Comparison of ENCODE assay signal across 30 cellular contexts in genomic region chr22:48649466-48649865, GRCh38.
"Had no signal": no experiment of that assay in that cellular context is flagged by ENCODE, and none has a peak within 500 bp of the region (broad histone marks: within the 10 kb centered on the region; RNA-seq: fewer than 3 reads in every experiment).

No MANE protein-coding gene starts in this region.

- H3K27ac Mint-ChIP-seq: activated CD4-positive, alpha-beta memory T cell treated with anti-CD3 and anti-CD28 coated beads for 36 hours; activated CD4-positive, alpha-beta T cell treated with anti-CD3 and anti-CD28 coated beads for 36 hours; activated CD4-positive, alpha-beta T cell treated with anti-CD3 and anti-CD28 coated beads, Interleukin-2, amount 10 ng/mL, durations not matched to agents 24 days and 14 days; activated CD8-positive, alpha-beta memory T cell treated with anti-CD3 and anti-CD28 coated beads, Interleukin-2, amount 10 ng/mL, durations not matched to agents 7 days and 5 days; activated CD8-positive, alpha-beta T cell treated with anti-CD3 and anti-CD28 coated beads, Interleukin-2, amount 10 ng/mL, durations not matched to agents 7 days and 5 days; activated naive CD8-positive, alpha-beta T cell treated with anti-CD3 and anti-CD28 coated beads for 36 hours; activated naive CD8-positive, alpha-beta T cell treated with anti-CD3 and anti-CD28 coated beads, Interleukin-2, amount 50 U/mL, for 24 hours; activated T-helper 1 cell treated with anti-CD3 and anti-CD28 coated beads, Interleukin-12 subunit alpha, Interleukin-12 subunit beta, Interleukin-2, Interleukin-4 antibody, amounts not matched to agents 30 ng/mL and 10 ng/mL and 1 ng/mL, durations not matched to agents 14 hours and 24 hours and 36 hours; activated T-helper 2 cell treated with anti-CD3 and anti-CD28 coated beads, Interferon-gamma antibody, Interleukin-2, Interleukin-4, amounts not matched to agents 10 μg/mL and 5 μg/mL and 100 μg/mL, durations not matched to agents 14 hours and 24 hours and 36 hours had no signal

- H3K27ac ChIP-seq: adrenal gland, body of pancreas, breast epithelium, cardiac muscle cell, colonic mucosa, epithelial cell of prostate had no signal

- H3K36me3 ChIP-seq: adrenal gland, breast epithelium, cardiac muscle cell, colonic mucosa had no signal

- H3K4me1 Mint-ChIP-seq: activated CD4-positive, alpha-beta T cell treated with anti-CD3 and anti-CD28 coated beads for 36 hours; activated CD4-positive, alpha-beta T cell treated with anti-CD3 and anti-CD28 coated beads, Interleukin-2, amount 10 ng/mL, durations not matched to agents 24 days and 14 days; activated CD8-positive, alpha-beta memory T cell treated with anti-CD3 and anti-CD28 coated beads, Interleukin-2, amount 10 ng/mL, durations not matched to agents 7 days and 5 days; activated naive CD4-positive, alpha-beta T cell treated with anti-CD3 and anti-CD28 coated beads, Interleukin-2, amount 50 U/mL, for 24 hours; activated naive CD8-positive, alpha-beta T cell treated with anti-CD3 and anti-CD28 coated beads for 36 hours; activated naive CD8-positive, alpha-beta T cell treated with anti-CD3 and anti-CD28 coated beads, Interleukin-2, amount 50 U/mL, for 24 hours had no signal

- ATAC-seq: activated CD4-positive, alpha-beta T cell treated with anti-CD3 and anti-CD28 coated beads for 36 hours; activated CD8-positive, alpha-beta memory T cell treated with anti-CD3 and anti-CD28 coated beads, Interleukin-2, amount 10 ng/mL, durations not matched to agents 7 days and 5 days; activated CD8-positive, alpha-beta T cell treated with anti-CD3 and anti-CD28 coated beads, Interleukin-2, amount 10 ng/mL, durations not matched to agents 7 days and 5 days; activated naive CD8-positive, alpha-beta T cell treated with anti-CD3 and anti-CD28 coated beads, Interleukin-2, amount 50 U/mL, for 24 hours; body of pancreas had no signal

- H3K27me3 Mint-ChIP-seq: activated CD4-positive, alpha-beta memory T cell treated with anti-CD3 and anti-CD28 coated beads for 36 hours; activated CD4-positive, alpha-beta T cell treated with anti-CD3 and anti-CD28 coated beads for 36 hours; activated CD4-positive, alpha-beta T cell treated with anti-CD3 and anti-CD28 coated beads, Interleukin-2, amount 10 ng/mL, durations not matched to agents 24 days and 14 days; activated CD8-positive, alpha-beta memory T cell treated with anti-CD3 and anti-CD28 coated beads, Interleukin-2, amount 10 ng/mL, durations not matched to agents 7 days and 5 days; activated naive CD4-positive, alpha-beta T cell treated with anti-CD3 and anti-CD28 coated beads, Interleukin-2, amount 50 U/mL, for 24 hours; activated naive CD8-positive, alpha-beta T cell treated with anti-CD3 and anti-CD28 coated beads for 36 hours; activated naive CD8-positive, alpha-beta T cell treated with anti-CD3 and anti-CD28 coated beads, Interleukin-2, amount 50 U/mL, for 24 hours had no signal

- H3K27me3 ChIP-seq: adrenal gland, body of pancreas, breast epithelium, cardiac muscle cell, colonic mucosa had no signal

- DNase-seq: activated CD4-positive, alpha-beta memory T cell treated with anti-CD3 and anti-CD28 coated beads for 36 hours; activated CD4-positive, alpha-beta T cell treated with anti-CD3 and anti-CD28 coated beads for 36 hours; activated CD4-positive, alpha-beta T cell treated with anti-CD3 and anti-CD28 coated beads, Interleukin-2, amount 10 ng/mL, durations not matched to agents 24 days and 14 days; activated CD4-positive, CD25-positive, alpha-beta regulatory T cell; activated CD4-positive, CD25-positive, alpha-beta regulatory T cell treated with anti-CD3 and anti-CD28 coated beads, Interleukin-2, amount 50 U/mL, for 72 hours; activated CD8-positive, alpha-beta memory T cell treated with anti-CD3 and anti-CD28 coated beads, Interleukin-2, amount 10 ng/mL, durations not matched to agents 7 days and 5 days; activated CD8-positive, alpha-beta memory T cell treated with anti-CD3 and anti-CD28 coated beads, Interleukin-2, amount 50 U/mL, for 4 hours; activated CD8-positive, alpha-beta T cell treated with anti-CD3 and anti-CD28 coated beads, Interleukin-2, amount 10 ng/mL, durations not matched to agents 7 days and 5 days; activated effector memory CD4-positive, alpha-beta T cell treated with anti-CD3 and anti-CD28 coated beads, Interleukin-2, amount 50 U/mL, for 16 hours; activated naive CD4-positive, alpha-beta T cell treated with anti-CD3 and anti-CD28 coated beads for 36 hours; activated naive CD8-positive, alpha-beta T cell treated with anti-CD3 and anti-CD28 coated beads for 36 hours; activated naive CD8-positive, alpha-beta T cell treated with anti-CD3 and anti-CD28 coated beads, Interleukin-2, amount 50 U/mL, for 24 hours; activated T-cell treated with anti-CD3 and anti-CD28 coated beads, Interleukin-2, amount 50 U/mL, for 1 hour; activated T-cell treated with anti-CD3 and anti-CD28 coated beads, Interleukin-2, amount 50 U/mL, for 48 hours; adrenal gland; amygdala; aorta; body of pancreas; central memory CD4-positive, alpha-beta T cell; cerebellar nuclear complex; colonic mucosa; effector CD8-positive, alpha-beta T cell; foreskin fibroblast; T-helper 2 cell had no signal

- H3K9me3 ChIP-seq: adrenal gland, body of pancreas, breast epithelium, colonic mucosa had no signal

- H3K9me3 Mint-ChIP-seq: activated CD4-positive, alpha-beta memory T cell treated with anti-CD3 and anti-CD28 coated beads for 36 hours; activated CD4-positive, alpha-beta T cell treated with anti-CD3 and anti-CD28 coated beads, Interleukin-2, amount 10 ng/mL, durations not matched to agents 24 days and 14 days; activated naive CD4-positive, alpha-beta T cell treated with anti-CD3 and anti-CD28 coated beads for 36 hours; activated naive CD4-positive, alpha-beta T cell treated with anti-CD3 and anti-CD28 coated beads, Interleukin-2, amount 50 U/mL, for 24 hours; activated naive CD8-positive, alpha-beta T cell treated with anti-CD3 and anti-CD28 coated beads for 36 hours; activated naive CD8-positive, alpha-beta T cell treated with anti-CD3 and anti-CD28 coated beads, Interleukin-2, amount 50 U/mL, for 24 hours; activated T-helper 1 cell treated with anti-CD3 and anti-CD28 coated beads, Interleukin-12 subunit alpha, Interleukin-12 subunit beta, Interleukin-2, Interleukin-4 antibody, amounts not matched to agents 30 ng/mL and 10 ng/mL and 1 ng/mL, durations not matched to agents 14 hours and 24 hours and 36 hours; activated T-helper 2 cell treated with anti-CD3 and anti-CD28 coated beads, Interferon-gamma antibody, Interleukin-2, Interleukin-4, amounts not matched to agents 10 μg/mL and 5 μg/mL and 100 μg/mL, durations not matched to agents 14 hours and 24 hours and 36 hours had no signal

- H3K4me3 ChIP-seq: adrenal gland, body of pancreas, breast epithelium, cardiac muscle cell, colonic mucosa had no signal

- H3K4me3 Mint-ChIP-seq: activated CD4-positive, alpha-beta memory T cell treated with anti-CD3 and anti-CD28 coated beads for 36 hours; activated CD4-positive, alpha-beta T cell treated with anti-CD3 and anti-CD28 coated beads for 36 hours; activated CD4-positive, alpha-beta T cell treated with anti-CD3 and anti-CD28 coated beads, Interleukin-2, amount 10 ng/mL, durations not matched to agents 24 days and 14 days; activated CD8-positive, alpha-beta memory T cell treated with anti-CD3 and anti-CD28 coated beads, Interleukin-2, amount 10 ng/mL, durations not matched to agents 7 days and 5 days; activated CD8-positive, alpha-beta T cell treated with anti-CD3 and anti-CD28 coated beads, Interleukin-2, amount 10 ng/mL, durations not matched to agents 7 days and 5 days; activated naive CD4-positive, alpha-beta T cell treated with anti-CD3 and anti-CD28 coated beads for 36 hours; activated naive CD4-positive, alpha-beta T cell treated with anti-CD3 and anti-CD28 coated beads, Interleukin-2, amount 50 U/mL, for 24 hours; activated naive CD8-positive, alpha-beta T cell treated with anti-CD3 and anti-CD28 coated beads for 36 hours; activated naive CD8-positive, alpha-beta T cell treated with anti-CD3 and anti-CD28 coated beads, Interleukin-2, amount 50 U/mL, for 24 hours; activated T-helper 1 cell treated with anti-CD3 and anti-CD28 coated beads, Interleukin-12 subunit alpha, Interleukin-12 subunit beta, Interleukin-2, Interleukin-4 antibody, amounts not matched to agents 30 ng/mL and 10 ng/mL and 1 ng/mL, durations not matched to agents 14 hours and 24 hours and 36 hours had no signal

- H3K4me1 ChIP-seq: adrenal gland, body of pancreas, breast epithelium, colonic mucosa had no signal

- H3K36me3 Mint-ChIP-seq: activated CD4-positive, alpha-beta memory T cell treated with anti-CD3 and anti-CD28 coated beads for 36 hours; activated CD8-positive, alpha-beta memory T cell treated with anti-CD3 and anti-CD28 coated beads, Interleukin-2, amount 10 ng/mL, durations not matched to agents 7 days and 5 days; activated naive CD4-positive, alpha-beta T cell treated with anti-CD3 and anti-CD28 coated beads, Interleukin-2, amount 50 U/mL, for 24 hours; activated naive CD8-positive, alpha-beta T cell treated with anti-CD3 and anti-CD28 coated beads for 36 hours had no signal
